ENCODE assay signal across 15 cellular contexts in genomic region chr9:136517950-136518349, GRCh38. TPM values are rescaled to one million over a fixed set of nuclear protein-coding genes. Genes with fewer than 3 reads are reported as not detected.
A peak's percentile ranks its signal among the peaks of the same experiment; 100 is the strongest.
DNase-seq lines count a peak whose midpoint lies in the region; ATAC-seq and TF ChIP-seq lines count a peak whose summit lies in the region.
"Had no signal": no experiment of that assay in that cellular context is flagged by ENCODE, and none has a peak within 500 bp of the region (broad histone marks: within the 10 kb centered on the region; RNA-seq: fewer than 3 reads in every experiment).

No MANE protein-coding gene starts in this region.

- no peak overlapping the region for H2BK12ac ChIP-seq in mesenchymal stem cell (ENCODE audit: low read length in 2 of 2)

- peaks cover 30% of the 10 kb centered on the region for H3K79me1 ChIP-seq in mesenchymal stem cell (replicated peaks; ENCODE audit: low read length, poor library complexity, severe bottlenecking)

- TF ChIP-seq CTCF in brain (conservative IDR thresholded peaks at IDR 0.05), result no peak

- H3K4me3 Mint-ChIP-seq in activated naive CD4-positive, alpha-beta T cell treated with anti-CD3 and anti-CD28 coated beads, Interleukin-2, amount 10 ng/mL, durations not matched to agents 7 days and 5 days, result no peak overlapping the region
- H3K4me3 Mint-ChIP-seq in activated naive CD4-positive, alpha-beta T cell treated with anti-CD3 and anti-CD28 coated beads for 36 hours, result no peak overlapping the region
- no peak overlapping the region for H3K4me3 Mint-ChIP-seq in brain
- H3K4me3 Mint-ChIP-seq: CD8-positive, alpha-beta memory T cell had no signal

- H2AFZ ChIP-seq in mesenchymal stem cell (ENCODE audit: low read depth, low read length), result no peak overlapping the region

- WGBS in mesenchymal stem cell, result 99% methylated on average over 17 of the region's 17 CpGs

- H3K23ac ChIP-seq in mesenchymal stem cell (ENCODE audit: low read length in 2 of 2), result no peak overlapping the region

- H3K9ac ChIP-seq in mesenchymal stem cell (ENCODE audit: low read length), result no peak overlapping the region
- H3K9ac ChIP-seq: BLaER1 had no signal

- no peak overlapping the region for H3K14ac ChIP-seq in mesenchymal stem cell (ENCODE audit: low read length in 2 of 2)

- H4K8ac ChIP-seq in mesenchymal stem cell (ENCODE audit: low read length), result peak overlapping the region; percentile 33

- H2BK15ac ChIP-seq in mesenchymal stem cell (ENCODE audit: low read depth, poor library complexity, severe bottlenecking), result no peak overlapping the region

- peaks cover 27 to 85% of the 10 kb centered on the region in 2 experiments for H3K36me3 ChIP-seq in mesenchymal stem cell (ENCODE audit: control insufficient read depth in 1 of 2, insufficient read depth in 2 of 2, low read depth in 1 of 2, low read length in 2 of 2)

- H3K27me3 Mint-ChIP-seq in activated naive CD4-positive, alpha-beta T cell treated with anti-CD3 and anti-CD28 coated beads, Interleukin-2, amount 10 ng/mL, durations not matched to agents 7 days and 5 days, result no peaks in the 10 kb centered on the region
- H3K27me3 Mint-ChIP-seq in activated naive CD4-positive, alpha-beta T cell treated with anti-CD3 and anti-CD28 coated beads for 36 hours (ENCODE audit: low read depth), result no peaks in the 10 kb centered on the region
- H3K27me3 Mint-ChIP-seq in brain, result no peaks in the 10 kb centered on the region
- H3K27me3 Mint-ChIP-seq: CD8-positive, alpha-beta memory T cell had no signal

- H3K4me1 Mint-ChIP-seq in activated naive CD4-positive, alpha-beta T cell treated with anti-CD3 and anti-CD28 coated beads, Interleukin-2, amount 10 ng/mL, durations not matched to agents 7 days and 5 days, result no peaks in the 10 kb centered on the region
- H3K4me1 Mint-ChIP-seq in activated naive CD4-positive, alpha-beta T cell treated with anti-CD3 and anti-CD28 coated beads for 36 hours (ENCODE audit: low read depth), result no peaks in the 10 kb centered on the region
- H3K4me1 Mint-ChIP-seq in brain, result peaks cover 12% of the 10 kb centered on the region
- H3K4me1 Mint-ChIP-seq: CD8-positive, alpha-beta memory T cell had no signal

- no peak overlapping the region for H3K18ac ChIP-seq in mesenchymal stem cell (ENCODE audit: low read depth in 1 of 2, low read length in 2 of 2)

- no peak for DNase-seq in activated naive CD4-positive, alpha-beta T cell treated with anti-CD3 and anti-CD28 coated beads, Interleukin-2, amount 10 ng/mL, durations not matched to agents 7 days and 5 days
- DNase-seq in activated naive CD4-positive, alpha-beta T cell treated with anti-CD3 and anti-CD28 coated beads for 36 hours, result no peak
- no peak for DNase-seq in mesenchymal stem cell
- no peak for DNase-seq in activated T-cell treated with anti-CD3 and anti-CD28 coated beads, Interleukin-2, amount 50 U/mL, for 1 hour
- DNase-seq in islet precursor cell, result no peak
- DNase-seq: 8988T; AML-193; Caco-2; CD8-positive, alpha-beta memory T cell; DND-41; GDM1 had no signal

- intact Hi-C loops in activated naive CD4-positive, alpha-beta T cell treated with anti-CD3 and anti-CD28 coated beads for 36 hours (cut with micrococcal nuclease), result no loop called here

- H3K4me3 ChIP-seq in mesenchymal stem cell (ENCODE audit: insufficient read depth in 1 of 2, low read depth in 1 of 2, low read length in 2 of 2), result no peak overlapping the region
- H3K4me3 ChIP-seq: BLaER1, HAP-1 had no signal

- CTCF ChIA-PET in activated naive CD4-positive, alpha-beta T cell treated with anti-CD3 and anti-CD28 coated beads, Interleukin-2, amount 10 ng/mL, durations not matched to agents 7 days and 5 days (lab: Charles Lee), result no interaction called here
- CTCF ChIA-PET in activated naive CD4-positive, alpha-beta T cell treated with anti-CD3 and anti-CD28 coated beads for 36 hours (lab: Charles Lee), result no interaction called here

- no peaks in the 10 kb centered on the region for H3K9me3 Mint-ChIP-seq in activated naive CD4-positive, alpha-beta T cell treated with anti-CD3 and anti-CD28 coated beads, Interleukin-2, amount 10 ng/mL, durations not matched to agents 7 days and 5 days
- no peaks in the 10 kb centered on the region for H3K9me3 Mint-ChIP-seq in activated naive CD4-positive, alpha-beta T cell treated with anti-CD3 and anti-CD28 coated beads for 36 hours
- H3K9me3 Mint-ChIP-seq in brain, result no peaks in the 10 kb centered on the region
- H3K9me3 Mint-ChIP-seq: CD8-positive, alpha-beta memory T cell had no signal

- no peak overlapping the region for H3K27ac ChIP-seq in mesenchymal stem cell (ENCODE audit: low read length, poor library complexity, severe bottlenecking)
- H3K27ac ChIP-seq: BLaER1 had no signal

- no peak overlapping the region for H2BK5ac ChIP-seq in mesenchymal stem cell (ENCODE audit: low read depth, low read length, poor library complexity, severe bottlenecking)

- no peak overlapping the region for H3K4me2 ChIP-seq in mesenchymal stem cell (ENCODE audit: low read length, poor library complexity, severe bottlenecking)
- H3K4me2 ChIP-seq: BLaER1 had no signal

- no peaks in the 10 kb centered on the region for H3K27me3 ChIP-seq in mesenchymal stem cell (ENCODE audit: control insufficient read depth in 1 of 2, insufficient read depth in 1 of 2, low read length in 2 of 2)
- H3K27me3 ChIP-seq: BLaER1 had no signal

- H3K4me1 ChIP-seq in mesenchymal stem cell (ENCODE audit: control insufficient read depth, insufficient read depth, low read depth, low read length), result peaks cover 44% of the 10 kb centered on the region
- H3K4me1 ChIP-seq: HAP-1 had no signal

- ATAC-seq in HG02763 (IDR thresholded peaks at IDR 0.05; ENCODE audit: unreplicated experiment), result no peak

- no peak overlapping the region for H3K4ac ChIP-seq in mesenchymal stem cell (ENCODE audit: low read depth in 1 of 2, low read length in 2 of 2)

- no peak overlapping the region for H2BK120ac ChIP-seq in mesenchymal stem cell (ENCODE audit: low read depth, low read length)

- no peaks in the 10 kb centered on the region for H3K9me3 ChIP-seq in mesenchymal stem cell (ENCODE audit: control insufficient read depth, low read length)
- H3K9me3 ChIP-seq: BLaER1, Caco-2, HAP-1 had no signal

- H3K36me3 Mint-ChIP-seq in activated naive CD4-positive, alpha-beta T cell treated with anti-CD3 and anti-CD28 coated beads, Interleukin-2, amount 10 ng/mL, durations not matched to agents 7 days and 5 days, result peaks cover 26% of the 10 kb centered on the region
- peaks cover 10% of the 10 kb centered on the region for H3K36me3 Mint-ChIP-seq in activated naive CD4-positive, alpha-beta T cell treated with anti-CD3 and anti-CD28 coated beads for 36 hours (ENCODE audit: low read depth)
- H3K36me3 Mint-ChIP-seq in brain, result peaks cover 4% of the 10 kb centered on the region

- peak overlapping the region; percentile 46 for H3K27ac Mint-ChIP-seq in activated naive CD4-positive, alpha-beta T cell treated with anti-CD3 and anti-CD28 coated beads, Interleukin-2, amount 10 ng/mL, durations not matched to agents 7 days and 5 days
- H3K27ac Mint-ChIP-seq in activated naive CD4-positive, alpha-beta T cell treated with anti-CD3 and anti-CD28 coated beads for 36 hours, result no peak overlapping the region
- peak overlapping the region in 3 of 5 experiments; percentile 48 to 71 (median 51) for H3K27ac Mint-ChIP-seq in brain

- no peak overlapping the region for H4K91ac ChIP-seq in mesenchymal stem cell (ENCODE audit: low read length)

- H2AK5ac ChIP-seq in mesenchymal stem cell (ENCODE audit: low read length, severe bottlenecking), result no peak overlapping the region

RNA-seq across cellular contexts. Expression of gene NOTCH1, which starts 27.9 kb away (rescaled TPM):
- 10 to 100 TPM; 71.4 to 80.2 TPM for total RNA-seq in activated naive CD4-positive, alpha-beta T cell treated with anti-CD3 and anti-CD28 coated beads for 36 hours
- 12.3 TPM for polyA plus RNA-seq in brain (ENCODE audit: insufficient read depth, low read depth, low replicate concordance)
- polyA plus RNA-seq in mesenchymal stem cell (2013, experiment 1 of 2), result 15.4 TPM
- polyA plus RNA-seq in mesenchymal stem cell (2013, experiment 2 of 2), result 13.5 TPM

RNA-seq across cellular contexts. Expression of gene SEC16A, which starts 35.1 kb away (rescaled TPM):
- 10 to 100 TPM; 44.1 to 47.3 TPM for total RNA-seq in activated naive CD4-positive, alpha-beta T cell treated with anti-CD3 and anti-CD28 coated beads for 36 hours
- 80.6 TPM for polyA plus RNA-seq in brain (ENCODE audit: insufficient read depth, low read depth, low replicate concordance)
- polyA plus RNA-seq in mesenchymal stem cell (2013, experiment 1 of 2), result 38.4 TPM
- polyA plus RNA-seq in mesenchymal stem cell (2013, experiment 2 of 2), result 36.6 TPM
